In the genomic region with DNA sequence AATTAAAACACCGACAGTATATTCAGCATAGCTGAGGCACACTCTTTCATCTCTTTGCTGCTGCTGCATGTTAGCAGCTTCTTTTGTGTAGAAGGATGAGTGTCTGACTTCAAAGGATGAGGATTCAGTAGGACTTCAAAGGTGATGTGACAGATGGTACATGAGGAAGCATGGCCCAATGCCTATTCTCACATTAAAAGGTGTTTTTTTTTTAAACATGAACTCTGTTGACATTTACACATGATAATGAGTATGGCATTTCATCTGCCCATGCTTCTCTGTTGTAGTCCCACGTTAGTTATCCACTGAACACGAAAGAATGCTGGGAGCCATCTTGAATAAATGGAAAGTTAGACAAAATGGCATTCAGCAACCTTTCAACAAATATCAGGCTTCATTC, we compare ENCODE assay signal across 23 cellular contexts.
DNase-seq lines count a peak whose midpoint lies in the region; ATAC-seq lines count a peak whose summit lies in the region.
"Had no signal": no experiment of that assay in that cellular context is flagged by ENCODE, and none has a peak within 500 bp of the region (broad histone marks: within the 10 kb centered on the region; RNA-seq: fewer than 3 reads in every experiment).

No MANE protein-coding gene starts in this region.

- in situ Hi-C loops in G401 (cut with HindIII; ENCODE audit: low sequenced_read_pairs) (no loop called here), KBM-7 (cut with MboI; ENCODE audit: low pct_unique_long_range_greater_than_20kb, low sequenced_read_pairs) (no loop called here)

- DNase-seq in DMS153 (lab: John Stamatoyannopoulos, UW), result peak; percentile 18
- DNase-seq in DMS153 treated with DMSO at 0.1 percent for 48 hours (lab: John Stamatoyannopoulos, UW; ENCODE audit: unreplicated experiment), result no peak
- DNase-seq in G401 (ENCODE audit: low spot score), result peak; percentile 82
- peak; percentile 93 for DNase-seq in NCI-H2171 treated with DMSO at 0.1 percent for 48 hours (lab: John Stamatoyannopoulos, UW)
- peak; percentile 55 for DNase-seq in cerebellum (ENCODE audit: low spot score)
- no peak for DNase-seq in KBM-7
- DNase-seq in stimulated activated CD4-positive, alpha-beta T cell treated with anti-CD3 and anti-CD28 coated beads, Interleukin-4, amount 100 ng/mL, for 1 hour, result no peak
- DNase-seq: ACHN; CD4-positive, alpha-beta memory T cell; DMS79 treated with DMSO at 0.1 percent for 48 hours; GOT3; HCEC 1CT; KG1; NCI-H1092; NCI-H1436 treated with DMSO at 0.1 percent for 48 hours; NCI-H2107; NCI-H345; NCI-H526 treated with DMSO at 0.1 percent for 48 hours; SIG-M5; SK-N-SH had no signal

- ATAC-seq in GM21786 (IDR thresholded peaks at IDR 0.05; ENCODE audit: unreplicated experiment), result no peak
- ATAC-seq: HepG2, Panc1 had no signal

Comparison
In these comparisons a context has a peak if more than half of its experiments do, and no peak if none do; other contexts are left out.
1. DNase-seq: peak in DMS153 (single experiment), G401 (single experiment), NCI-H2171 treated with DMSO at 0.1 percent for 48 hours (single experiment) and cerebellum (single experiment); none in DMS153 treated with DMSO at 0.1 percent for 48 hours (single experiment), KBM-7 (single experiment) and stimulated activated CD4-positive, alpha-beta T cell treated with anti-CD3 and anti-CD28 coated beads, Interleukin-4, amount 100 ng/mL, for 1 hour (single experiment).